Comparison of ENCODE assay signal across 8 cellular contexts in the genomic region with DNA sequence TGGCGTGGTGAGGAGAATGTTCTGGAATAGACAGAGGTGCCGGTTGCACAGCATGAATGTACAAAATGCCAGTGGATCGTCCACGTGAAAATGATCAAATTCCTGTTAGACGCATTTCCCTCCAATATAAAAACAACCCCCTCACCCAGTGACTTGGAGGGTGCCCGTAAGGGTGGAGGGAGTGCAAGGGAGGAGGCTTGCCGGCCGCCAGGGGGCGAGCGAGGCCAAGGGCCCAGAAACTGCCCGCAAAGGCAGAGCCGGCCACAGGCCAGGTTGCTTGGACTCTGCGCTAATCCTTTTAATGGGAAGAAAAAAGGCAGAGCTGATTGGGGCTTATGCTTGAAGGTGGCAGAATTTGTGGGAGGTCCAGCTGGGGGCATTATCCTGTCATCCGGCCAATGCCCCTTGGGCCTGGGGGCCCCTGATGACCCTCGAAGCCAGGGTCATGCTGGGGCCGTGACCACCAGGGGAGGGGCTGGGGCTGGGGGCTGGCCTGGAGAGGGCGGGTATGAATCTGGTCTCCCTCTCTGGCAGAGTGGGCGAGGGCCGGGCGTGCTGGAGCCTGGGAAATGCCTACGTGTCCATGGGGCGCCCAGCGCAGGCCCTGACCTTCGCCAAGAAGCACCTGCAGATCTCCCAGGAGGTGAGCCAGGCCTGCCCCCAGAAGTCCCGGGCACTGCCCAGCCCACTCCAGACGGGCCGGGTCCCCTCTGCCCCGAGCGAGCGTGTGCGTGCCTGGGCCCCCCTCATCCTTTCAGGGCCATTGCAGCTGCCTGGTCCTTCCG. TPM values are rescaled to one million over a fixed set of nuclear protein-coding genes. Genes with fewer than 3 reads are reported as not detected.
DNase-seq lines count a peak whose midpoint lies in the region; ATAC-seq, FAIRE-seq and TF ChIP-seq lines count a peak whose summit lies in the region.

No MANE protein-coding gene starts in this region.

- H3K27me3 ChIP-seq in ascending aorta (no peaks in the 10 kb centered on the region), hepatocyte (no peaks in the 10 kb centered on the region), small intestine (ENCODE audit: control insufficient read depth in 2 of 2, insufficient read depth in 2 of 2, low read length in 2 of 2) (no peaks in the 10 kb centered on the region)

- H3K79me2 ChIP-seq in hepatocyte, result no peaks in the 10 kb centered on the region

- H3K9me3 ChIP-seq in ascending aorta (no peaks in the 10 kb centered on the region), hepatocyte (ENCODE audit: low read depth) (no peaks in the 10 kb centered on the region), small intestine (ENCODE audit: control insufficient read depth, low read depth) (no peaks in the 10 kb centered on the region)

- no peak overlapping the region for H3K4me2 ChIP-seq in hepatocyte

- H3K36me3 ChIP-seq in ascending aorta (peaks cover 22 to 41% of the 10 kb centered on the region in 2 donors), hepatocyte (replicated peaks; ENCODE audit: insufficient read depth, low read depth) (no peaks in the 10 kb centered on the region), small intestine (ENCODE audit: control insufficient read depth in 2 of 2, insufficient read depth in 2 of 2, low read length in 2 of 2) (no peaks in the 10 kb centered on the region)

- FAIRE-seq in small intestine (lab: Jason Lieb, UNC), result no peak

- no peak overlapping the region for H3K27ac ChIP-seq in ascending aorta
- no peak overlapping the region for H3K27ac ChIP-seq in hepatocyte
- H3K27ac ChIP-seq in small intestine (ENCODE audit: low read depth in 1 of 2, low read length in 1 of 2), result no peak overlapping the region

- DNase-seq in AG08395 (ENCODE audit: low spot score) (peak; percentile 46), G401 (ENCODE audit: low spot score) (peak; percentile 70), NCI-H510A treated with DMSO at 0.1 percent for 48 hours (lab: John Stamatoyannopoulos, UW) (peak; percentile 67), ascending aorta (ENCODE audit: low spot score in 2 of 2) (no peak), hepatocyte (ENCODE audit: low spot score) (peak; percentile 83), small intestine (peak; percentile 74), kidney glomerular epithelial cell (lab: John Stamatoyannopoulos, UW) (no peak)

- TF ChIP-seq CTCF in ascending aorta (IDR thresholded peaks at IDR 0.05) (peak; percentile 66 to 77 (median 76)), hepatocyte (IDR thresholded peaks at IDR 0.05; ENCODE audit: poor library complexity) (peak; percentile 78)

- no peak for ATAC-seq in HG02840 (IDR thresholded peaks at IDR 0.05; ENCODE audit: low FRiP score, unreplicated experiment)

- no peaks in the 10 kb centered on the region for H4K20me1 ChIP-seq in hepatocyte (ENCODE audit: insufficient read depth, poor library complexity, severe bottlenecking)

- H3K4me1 ChIP-seq in ascending aorta, result peaks cover 3 to 5% of the 10 kb centered on the region in 2 donors
- peaks cover 15% of the 10 kb centered on the region for H3K4me1 ChIP-seq in hepatocyte (ENCODE audit: insufficient read depth)
- H3K4me1 ChIP-seq in small intestine (ENCODE audit: control insufficient read depth in 2 of 2, insufficient read depth in 1 of 2, low read depth in 1 of 2, low read length in 1 of 2), result no peaks in the 10 kb centered on the region

- H3K9me2 ChIP-seq in hepatocyte (replicated peaks; ENCODE audit: insufficient read depth), result no peaks in the 10 kb centered on the region

- no peak overlapping the region for H2AFZ ChIP-seq in hepatocyte

- in situ Hi-C loops in G401 (cut with HindIII; ENCODE audit: low sequenced_read_pairs), result no loop called here

- 73% methylated on average over 32 of the region's 32 CpGs for WGBS in hepatocyte (ENCODE audit: low lambda C conversion rate, missing lambda C conversion rate)
- WGBS in small intestine, 3 donors, result 46 to 69% (median 55%) methylated on average over 29 to 32 of the region's 32 CpGs

- H3K4me3 ChIP-seq in ascending aorta (no peak overlapping the region), hepatocyte (no peak overlapping the region), small intestine (ENCODE audit: low read depth in 1 of 2, low read length in 2 of 2) (no peak overlapping the region)

- intact Hi-C loops in ascending aorta (cut with DNase I), result no loop called here

RNA-seq across cellular contexts. Expression of a gene that starts 12.0 kb away (rescaled TPM):
- total RNA-seq in G401 (2014; rRNA removed; shearing (Covaris generic)), result 49.1 and 50.3 TPM in 2 replicates
- total RNA-seq in ascending aorta (85.1 TPM), hepatocyte (25.5 and 27.3 TPM in 2 replicates)
- polyA plus RNA-seq in hepatocyte (27.2 and 30.0 TPM in 2 replicates), small intestine (1 to 10 TPM; 1.1 to 4.1 (median 1.6) TPM)

RNA-seq across cellular contexts. Expression of a gene that starts 24.2 kb away (rescaled TPM):
- total RNA-seq in G401 (2014; rRNA removed; shearing (Covaris generic)), result 34.2 and 70.6 TPM in 2 replicates
- total RNA-seq in ascending aorta (191 TPM), hepatocyte (10.4 and 21.5 TPM in 2 replicates)
- polyA plus RNA-seq in hepatocyte (24.3 and 25.3 TPM in 2 replicates), small intestine (10 to 100 TPM in 1 of 3 donors, 1 to 10 TPM in 2; 8.5 to 12.5 (median 9.5) TPM)

RNA-seq across cellular contexts. Expression of a gene that starts 34.1 kb away (rescaled TPM):
- 0.25 and 0.98 TPM in 2 replicates for total RNA-seq in G401 (2014; rRNA removed; shearing (Covaris generic))
- total RNA-seq in ascending aorta (0.43 TPM), hepatocyte (0.68 and 0.80 TPM in 2 replicates)
- polyA plus RNA-seq in hepatocyte (1.5 and 2.5 TPM in 2 replicates), small intestine (1 to 10 TPM; 1.8 to 3.8 (median 2.0) TPM)

RNA-seq across cellular contexts. Expression of a gene that starts 35.5 kb away (rescaled TPM):
- total RNA-seq in G401 (2014; rRNA removed; shearing (Covaris generic)), result 0.55 and 0.61 TPM in 2 replicates
- total RNA-seq in ascending aorta (under 0.01 TPM), hepatocyte (0.16 and 0.60 TPM in 2 replicates)
- polyA plus RNA-seq in hepatocyte (0.23 and 0.75 TPM in 2 replicates), small intestine (under 1 TPM in 1 of 3 donors, not detected in 2; 0.01 TPM)

Comparison
In these comparisons a context has a peak if more than half of its experiments do, and no peak if none do; other contexts are left out.
1. DNase-seq: peak in AG08395 (single experiment), G401 (single experiment), NCI-H510A treated with DMSO at 0.1 percent for 48 hours (single experiment), hepatocyte (single experiment) and small intestine (single experiment); none in ascending aorta (0 of 2) and kidney glomerular epithelial cell (single experiment).